In the genomic region with DNA sequence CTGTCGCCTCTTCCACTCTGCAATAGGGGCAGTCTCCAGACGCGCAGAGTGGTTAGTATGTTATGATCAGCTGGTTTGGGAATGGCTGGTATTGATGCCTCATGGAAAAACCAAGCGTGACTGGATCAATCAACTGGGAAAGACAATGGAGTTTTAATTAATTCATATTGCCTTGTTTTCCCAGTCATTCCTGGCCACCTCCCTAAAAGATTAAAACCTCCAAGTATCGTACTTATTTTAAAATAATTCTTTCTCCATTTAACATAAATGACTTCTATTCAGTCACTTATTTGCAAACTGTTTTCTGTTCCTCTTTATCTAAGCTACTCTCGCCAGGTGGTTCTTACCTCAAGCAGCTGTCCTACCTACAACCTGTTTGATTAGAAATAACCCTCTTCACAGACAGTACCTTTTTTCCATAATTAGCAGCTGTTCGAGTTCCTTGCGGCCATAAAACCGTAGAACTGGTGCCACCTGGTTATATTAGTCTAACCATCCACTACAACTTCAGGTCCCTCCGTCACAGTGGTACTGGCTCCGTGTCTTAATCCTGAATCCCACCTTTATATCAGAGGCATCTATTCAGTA, we compare ENCODE assay signal across 9 cellular contexts. TPM values are rescaled to one million over a fixed set of nuclear protein-coding genes. Genes with fewer than 3 reads are reported as not detected.
DNase-seq lines count a peak whose midpoint lies in the region; ATAC-seq, FAIRE-seq and TF ChIP-seq lines count a peak whose summit lies in the region.
"Had no signal": no experiment of that assay in that cellular context is flagged by ENCODE, and none has a peak within 500 bp of the region (broad histone marks: within the 10 kb centered on the region; RNA-seq: fewer than 3 reads in every experiment).

No MANE protein-coding gene starts in this region.

- no peak for DNase-seq in CD8-positive, alpha-beta memory T cell
- DNase-seq in thoracic aorta (ENCODE audit: low spot score) = no peak
- DNase-seq in GM10266 (ENCODE audit: extremely low spot score) = no peak
- no peak for DNase-seq in D721Med (ENCODE audit: insufficient read length, low spot score)

- H3K36me3 ChIP-seq in CD8-positive, alpha-beta memory T cell (ENCODE audit: insufficient read depth, low read length) = no peaks in the 10 kb centered on the region
- H3K36me3 ChIP-seq in thoracic aorta = no peaks in the 10 kb centered on the region

- POLR2A ChIA-PET in CD8-positive, alpha-beta memory T cell (lab: Charles Lee) = no interaction called here

- peak overlapping the region; percentile 69 for H3K27ac ChIP-seq in CD8-positive, alpha-beta memory T cell (ENCODE audit: low read depth, low read length)
- H3K27ac ChIP-seq in thoracic aorta = no peak overlapping the region
- H3K27ac ChIP-seq: SK-N-MC had no signal

- H3K4me3 ChIP-seq in CD8-positive, alpha-beta memory T cell (ENCODE audit: low read length) = peak overlapping the region; percentile 48
- H3K4me3 ChIP-seq in WI38 (ENCODE audit: low read depth, low read length) (peak overlapping the region; percentile 71), iPS-18c (ENCODE audit: insufficient read depth, low read depth, low read length) (peak overlapping the region; percentile 97), thoracic aorta (peak overlapping the region; percentile 80)
- H3K4me3 ChIP-seq: SK-N-MC had no signal

- CTCF ChIA-PET in CD8-positive, alpha-beta memory T cell (lab: Charles Lee) = no interaction called here

- no peaks in the 10 kb centered on the region for H3K9me3 Mint-ChIP-seq in CD8-positive, alpha-beta memory T cell

- H3K9me3 ChIP-seq in CD8-positive, alpha-beta memory T cell (ENCODE audit: low read length) = no peaks in the 10 kb centered on the region
- H3K9me3 ChIP-seq in iPS-18c (ENCODE audit: control insufficient read depth, insufficient read depth, low read length) = no peaks in the 10 kb centered on the region
- no peaks in the 10 kb centered on the region for H3K9me3 ChIP-seq in thoracic aorta

- peaks cover 28 to 53% of the 10 kb centered on the region in 2 donors for H3K27me3 Mint-ChIP-seq in CD8-positive, alpha-beta memory T cell

- FAIRE-seq in D721Med (lab: Jason Lieb, UNC) = no peak

- no peak overlapping the region for H3K27ac Mint-ChIP-seq in CD8-positive, alpha-beta memory T cell

- peaks cover 5 to 22% (median 16%) of the 10 kb centered on the region in 3 donors for H3K4me1 Mint-ChIP-seq in CD8-positive, alpha-beta memory T cell

- peak overlapping the region; percentile 19 to 83 (median 53) for H3K4me3 Mint-ChIP-seq in CD8-positive, alpha-beta memory T cell

- ATAC-seq in GM19324 (IDR thresholded peaks at IDR 0.05; ENCODE audit: low FRiP score, unreplicated experiment) = peak; percentile 66
- peak; percentile 68 for ATAC-seq in HG03280 (IDR thresholded peaks at IDR 0.05; ENCODE audit: unreplicated experiment)
- ATAC-seq in thoracic aorta (ENCODE audit: insufficient number of reproducible peaks, low FRiP score, low read depth) = no peak

- TF ChIP-seq CTCF in WI38 (IDR thresholded peaks at IDR 0.05; ENCODE audit: low read depth, low read length) = no peak
- TF ChIP-seq CTCF in thoracic aorta (IDR thresholded peaks at IDR 0.05) = no peak
- TF ChIP-seq CTCF in GM10266 (IDR thresholded peaks at IDR 0.05; ENCODE audit: control insufficient read depth, insufficient read depth, low read depth, missing control alignments) = no peak
- no peak for TF ChIP-seq CTCF in D721Med (IDR thresholded peaks at IDR 0.05; ENCODE audit: insufficient read depth, missing control alignments)

- no peaks in the 10 kb centered on the region for H3K4me1 ChIP-seq in CD8-positive, alpha-beta memory T cell (ENCODE audit: insufficient read depth, low read length)
- H3K4me1 ChIP-seq in thoracic aorta (ENCODE audit: control insufficient read depth in 1 of 2, low read depth in 2 of 2) = peaks cover 0 to 6% of the 10 kb centered on the region in 2 donors

- H3K27me3 ChIP-seq in CD8-positive, alpha-beta memory T cell (ENCODE audit: insufficient read depth, low read length, poor library complexity, severe bottlenecking) = peaks cover 13% of the 10 kb centered on the region
- H3K27me3 ChIP-seq in thoracic aorta (replicated peaks; ENCODE audit: insufficient read depth) = no peaks in the 10 kb centered on the region

- H3K36me3 Mint-ChIP-seq in CD8-positive, alpha-beta memory T cell = no peaks in the 10 kb centered on the region

RNA-seq across cellular contexts. Expression of a gene that starts 0.9 kb away (rescaled TPM):
- total RNA-seq in CD8-positive, alpha-beta memory T cell = under 1 TPM; 0.72 to 0.73 TPM
- not detected for polyA plus RNA-seq in CD8-positive, alpha-beta memory T cell
- total RNA-seq in thoracic aorta = 1 to 10 TPM; 1.5 to 1.8 TPM

RNA-seq across cellular contexts. Expression of a gene that starts 6.3 kb away (rescaled TPM):
- total RNA-seq in CD8-positive, alpha-beta memory T cell = not detected
- not detected for polyA plus RNA-seq in CD8-positive, alpha-beta memory T cell
- not detected for total RNA-seq in thoracic aorta

RNA-seq across cellular contexts. Expression of a gene that starts 34.8 kb away (rescaled TPM):
- not detected for total RNA-seq in CD8-positive, alpha-beta memory T cell
- not detected for polyA plus RNA-seq in CD8-positive, alpha-beta memory T cell
- 1 to 10 TPM in 1 of 2 donors, not detected in 1; 1.3 TPM for total RNA-seq in thoracic aorta

RNA-seq across cellular contexts. Expression of a gene that starts 50.7 kb away (rescaled TPM):
- not detected for total RNA-seq in CD8-positive, alpha-beta memory T cell
- polyA plus RNA-seq in CD8-positive, alpha-beta memory T cell = not detected
- total RNA-seq in thoracic aorta = not detected
